Comparison of ENCODE assay signal across 11 cellular contexts in genomic region chr1:154837679-154838171, GRCh38. TPM values are rescaled to one million over a fixed set of nuclear protein-coding genes. Genes with fewer than 3 reads are reported as not detected.
A peak's percentile ranks its signal among the peaks of the same experiment; 100 is the strongest.
DNase-seq lines count a peak whose midpoint lies in the region; FAIRE-seq and TF ChIP-seq lines count a peak whose summit lies in the region.
"Had no signal": no experiment of that assay in that cellular context is flagged by ENCODE, and none has a peak within 500 bp of the region (broad histone marks: within the 10 kb centered on the region; RNA-seq: fewer than 3 reads in every experiment).

No MANE protein-coding gene starts in this region.

- H3K4me1 ChIP-seq in MM.1S (ENCODE audit: low read length) (peaks cover 46% of the 10 kb centered on the region), kidney (ENCODE audit: control insufficient read depth in 1 of 2, insufficient read depth in 1 of 2, low read depth in 1 of 2, low read length in 2 of 2) (peaks cover 6 to 17% of the 10 kb centered on the region in 2 donors), breast epithelium (no peaks in the 10 kb centered on the region)

- H3K4me1 Mint-ChIP-seq in mesothelial cell of epicardium = peaks cover 20% of the 10 kb centered on the region
- H3K4me1 Mint-ChIP-seq: CD4-positive, CD25-positive, alpha-beta regulatory T cell; T-cell had no signal

- DNase-seq in DMS 273 treated with DMSO at 0.1 percent for 48 hours (lab: John Stamatoyannopoulos, UW) (peak; percentile 73), GM20000 (ENCODE audit: low spot score) (peak; percentile 52), MM.1S (peak; percentile 100), fibroblast of villous mesenchyme (ENCODE audit: low read depth) (peak; percentile 19), kidney (no peak), mesothelial cell of epicardium (ENCODE audit: low spot score in 2 of 2, unreplicated experiment in 2 of 2) (no peak), COLO829 (ENCODE audit: low spot score) (no peak), breast epithelium (ENCODE audit: low spot score in 2 of 2) (no peak)
- DNase-seq: amniotic stem cell; CD4-positive, CD25-positive, alpha-beta regulatory T cell had no signal

- H3K9me2 ChIP-seq in MM.1S (replicated peaks; ENCODE audit: insufficient read depth, low read length) = no peaks in the 10 kb centered on the region

- H3K36me3 Mint-ChIP-seq in mesothelial cell of epicardium = no peaks in the 10 kb centered on the region
- H3K36me3 Mint-ChIP-seq: CD4-positive, CD25-positive, alpha-beta regulatory T cell; T-cell had no signal

- H3K27ac ChIP-seq in MM.1S (ENCODE audit: low read length) (peak overlapping the region; percentile 88), kidney (ENCODE audit: low read depth in 2 of 2, low read length in 2 of 2) (peak overlapping the region in 1 of 2 donors; percentile 23), breast epithelium (no peak overlapping the region)

- H3K9ac ChIP-seq in MM.1S (ENCODE audit: low read length) (peak overlapping the region; percentile 42; the same call in 1 of the 2 replicates), kidney (ENCODE audit: low read length in 2 of 2) (no peak overlapping the region)

- no peak overlapping the region for H3K4me3 Mint-ChIP-seq in mesothelial cell of epicardium
- H3K4me3 Mint-ChIP-seq: CD4-positive, CD25-positive, alpha-beta regulatory T cell; T-cell had no signal

- TF ChIP-seq POLR2A in breast epithelium (IDR thresholded peaks at IDR 0.05) = no peak

- H3K9me3 ChIP-seq in MM.1S (replicated peaks; ENCODE audit: insufficient read depth, low read length) (no peaks in the 10 kb centered on the region), kidney (ENCODE audit: control insufficient read depth in 1 of 2, low read length in 2 of 2) (no peaks in the 10 kb centered on the region), breast epithelium (no peaks in the 10 kb centered on the region)

- H3K4me3 ChIP-seq in MM.1S (ENCODE audit: low read length) = no peak overlapping the region
- H3K4me3 ChIP-seq in fibroblast of villous mesenchyme (ENCODE audit: low read depth, low read length) = no peak overlapping the region
- H3K4me3 ChIP-seq in kidney (ENCODE audit: low read length in 2 of 2) = no peak overlapping the region
- no peak overlapping the region for H3K4me3 ChIP-seq in breast epithelium

- H4K20me1 ChIP-seq in MM.1S (ENCODE audit: insufficient read depth, low read length) = no peaks in the 10 kb centered on the region

- peaks cover 15% of the 10 kb centered on the region for H3F3A ChIP-seq in MM.1S (ENCODE audit: insufficient read depth, low read length)

- H3K9me3 Mint-ChIP-seq in mesothelial cell of epicardium = no peaks in the 10 kb centered on the region
- H3K9me3 Mint-ChIP-seq: CD4-positive, CD25-positive, alpha-beta regulatory T cell; T-cell had no signal

- peaks cover 72% of the 10 kb centered on the region for H3K79me2 ChIP-seq in MM.1S (ENCODE audit: low read length)

- H3K27ac Mint-ChIP-seq in mesothelial cell of epicardium = no peak overlapping the region
- H3K27ac Mint-ChIP-seq: T-cell had no signal

- intact Hi-C loops in kidney (cut with DNase I) (no loop called here), breast epithelium (cut with DNase I; ENCODE audit: low total_unique reads) (no loop called here)

- FAIRE-seq in kidney (lab: Jason Lieb, UNC) = no peak

- H3K27me3 Mint-ChIP-seq in mesothelial cell of epicardium (ENCODE audit: low read depth) = peaks cover 13% of the 10 kb centered on the region

- H3K27me3 ChIP-seq in MM.1S (replicated peaks; ENCODE audit: insufficient read depth, low read length) (no peaks in the 10 kb centered on the region), breast epithelium (no peaks in the 10 kb centered on the region)

- H3K4me2 ChIP-seq in MM.1S (ENCODE audit: low read depth, low read length) = peak overlapping the region; percentile 55

- no peak for TF ChIP-seq CTCF in GM20000 (IDR thresholded peaks at IDR 0.05; ENCODE audit: extremely low read depth, missing control alignments)
- TF ChIP-seq CTCF in MM.1S (IDR thresholded peaks at IDR 0.05; ENCODE audit: low read length) = no peak
- no peak for TF ChIP-seq CTCF in fibroblast of villous mesenchyme (IDR thresholded peaks at IDR 0.05; ENCODE audit: insufficient read depth, low read depth, low read length)
- TF ChIP-seq CTCF in kidney (IDR thresholded peaks at IDR 0.05; ENCODE audit: borderline replicate concordance, extremely low read depth, insufficient read depth) = no peak
- no peak for TF ChIP-seq CTCF in mesothelial cell of epicardium (IDR thresholded peaks at IDR 0.05; ENCODE audit: unreplicated experiment)
- TF ChIP-seq CTCF in breast epithelium (IDR thresholded peaks at IDR 0.05) = no peak

- H3K36me3 ChIP-seq in MM.1S (replicated peaks; ENCODE audit: insufficient read depth, low read length) = no peaks in the 10 kb centered on the region
- H3K36me3 ChIP-seq in kidney (ENCODE audit: control insufficient read depth in 1 of 2, insufficient read depth in 2 of 2, low read length in 2 of 2) = no peaks in the 10 kb centered on the region
- no peaks in the 10 kb centered on the region for H3K36me3 ChIP-seq in breast epithelium

- H2AFZ ChIP-seq in MM.1S (ENCODE audit: low read length) = peak overlapping the region; percentile 51

RNA-seq across cellular contexts. Expression of gene KCNN3, which starts 32.4 kb away (rescaled TPM):
- not detected in 2 replicates for total RNA-seq in fibroblast of villous mesenchyme
- total RNA-seq in kidney = 5.6 TPM
- polyA plus RNA-seq in kidney (ENCODE audit: insufficient read depth, low read depth, low replicate concordance) = 2.6 TPM
- 1.2 to 1.5 TPM (median 1.3 TPM) in 3 replicates for total RNA-seq in mesothelial cell of epicardium
- total RNA-seq in breast epithelium = 1 to 10 TPM in 2 of 3 donors, under 1 TPM in 1; 0.96 to 1.6 (median 1.0) TPM
- polyA plus RNA-seq: CD4-positive, CD25-positive, alpha-beta regulatory T cell had no signal

Comparison
In these comparisons a context has a peak if more than half of its experiments do, and no peak if none do; other contexts are left out.
1. DNase-seq: peak in DMS 273 treated with DMSO at 0.1 percent for 48 hours (single experiment), GM20000 (single experiment), MM.1S (single experiment) and fibroblast of villous mesenchyme (single experiment); none in kidney (single experiment), mesothelial cell of epicardium (0 of 2), COLO829 (single experiment) and breast epithelium (0 of 2).